In the genomic region with DNA sequence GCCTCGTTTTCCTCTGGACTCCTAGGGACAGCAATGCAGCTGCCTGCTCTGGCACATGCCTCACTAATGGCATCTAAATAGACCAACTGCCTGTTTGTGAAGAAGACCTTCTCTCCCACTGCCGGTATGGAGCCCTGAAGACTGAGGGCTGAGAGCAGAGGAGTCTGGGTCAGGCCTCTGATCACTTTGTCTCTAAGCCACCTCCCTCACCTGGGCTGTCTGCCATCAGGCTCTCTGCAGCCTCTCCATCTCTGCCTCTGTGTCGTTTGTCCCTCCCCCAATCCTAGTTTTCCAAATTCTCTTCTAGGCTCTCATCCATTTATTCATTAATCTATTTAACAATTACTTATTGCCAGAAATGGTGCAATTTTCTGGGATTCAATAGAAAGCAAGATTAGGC, we compare ENCODE assay signal across 8 cellular contexts. TPM values are rescaled to one million over a fixed set of nuclear protein-coding genes. Genes with fewer than 3 reads are reported as not detected.
"Had no signal": no experiment of that assay in that cellular context is flagged by ENCODE, and none has a peak within 500 bp of the region (broad histone marks: within the 10 kb centered on the region; RNA-seq: fewer than 3 reads in every experiment).

No MANE protein-coding gene starts in this region.

- DNase-seq: IMR-90, KBM-7, KG1 had no signal

- H3K27ac ChIP-seq: HL-60 had no signal

- ATAC-seq: HepG2, K562 had no signal

- H3K4me3 ChIP-seq: K562 had no signal

RNA-seq across cellular contexts. Expression of a gene that starts 15.2 kb away (rescaled TPM):
- total RNA-seq: HepG2, HT-29, HT1080, IMR-90 had no signal

RNA-seq across cellular contexts. Expression of a gene that starts 35.3 kb away (rescaled TPM):
- total RNA-seq: HepG2, HT1080, IMR-90 had no signal
